ENCODE assay signal across 1 cellular context in genomic region chr1:10057305-10057704, GRCh38.
TF ChIP-seq lines count a peak whose summit lies in the region.

No MANE protein-coding gene starts in this region.

TF ChIP-seq in IMR-90, 13 proteins besides CTCF, POLR2A, EP300 and RAD21:
- TF ChIP-seq, protein P1, sequence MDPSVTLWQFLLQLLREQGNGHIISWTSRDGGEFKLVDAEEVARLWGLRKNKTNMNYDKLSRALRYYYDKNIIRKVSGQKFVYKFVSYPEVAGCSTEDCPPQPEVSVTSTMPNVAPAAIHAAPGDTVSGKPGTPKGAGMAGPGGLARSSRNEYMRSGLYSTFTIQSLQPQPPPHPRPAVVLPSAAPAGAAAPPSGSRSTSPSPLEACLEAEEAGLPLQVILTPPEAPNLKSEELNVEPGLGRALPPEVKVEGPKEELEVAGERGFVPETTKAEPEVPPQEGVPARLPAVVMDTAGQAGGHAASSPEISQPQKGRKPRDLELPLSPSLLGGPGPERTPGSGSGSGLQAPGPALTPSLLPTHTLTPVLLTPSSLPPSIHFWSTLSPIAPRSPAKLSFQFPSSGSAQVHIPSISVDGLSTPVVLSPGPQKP (IDR thresholded peaks at IDR 0.05; ENCODE audit: borderline replicate concordance, low read depth, low read length) = no peak
- peak; percentile 48 for TF ChIP-seq FOS (IDR thresholded peaks at IDR 0.05; ENCODE audit: low read depth, low read length)
- TF ChIP-seq BHLHE40 (IDR thresholded peaks at IDR 0.05; ENCODE audit: low read depth, low read length) = peak; percentile 25; the same call in 1 of the 2 replicates
